8 cellular contexts compared by ENCODE assay signal in genomic region chr2:43222472-43223146, GRCh38. TPM values are rescaled to one million over a fixed set of nuclear protein-coding genes. Genes with fewer than 3 reads are reported as not detected.
DNase-seq lines count a peak whose midpoint lies in the region; ATAC-seq and TF ChIP-seq lines count a peak whose summit lies in the region.

No MANE protein-coding gene starts in this region.

- H3K4me1 ChIP-seq in Panc1 (ENCODE audit: control insufficient read depth, insufficient read depth, low read length) = peaks cover 47% of the 10 kb centered on the region
- H3K4me1 ChIP-seq in endocrine pancreas (ENCODE audit: control insufficient read depth, insufficient read depth, low read length) = peaks cover 16% of the 10 kb centered on the region

- H3K4me3 Mint-ChIP-seq in neural crest cell = peak overlapping the region; percentile 85

- no peaks in the 10 kb centered on the region for H3K27me3 ChIP-seq in Panc1 (ENCODE audit: control insufficient read depth, insufficient read depth, low read length)
- no peaks in the 10 kb centered on the region for H3K27me3 ChIP-seq in endocrine pancreas (ENCODE audit: control insufficient read depth, insufficient read depth, low read length)

- intact Hi-C loops in Panc1 (cut with micrococcal nuclease; ENCODE audit: unreplicated experiment) = loop anchor here (5.0 to 10.0 kb wide), 2 partner anchors 198 to 245 kb away; no protein-coding TSS in a partner anchor

- H3K4me1 Mint-ChIP-seq in neural crest cell = peaks cover 64% of the 10 kb centered on the region

- peak overlapping the region; percentile 91 for H3K27ac ChIP-seq in Panc1 (ENCODE audit: low read length)

- H3K9me3 Mint-ChIP-seq in neural crest cell = no peaks in the 10 kb centered on the region

- DNase-seq in DMS114 treated with DMSO at 0.1 percent for 48 hours (lab: John Stamatoyannopoulos, UW; ENCODE audit: unreplicated experiment) (peak; percentile 41), Panc1 (ENCODE audit: low read depth, low spot score) (no peak), neural crest cell (ENCODE audit: low read depth, low spot score) (no peak), retina (no peak), NK-92 (lab: John Stamatoyannopoulos, UW; ENCODE audit: unreplicated experiment) (no peak), GM19240 (ENCODE audit: insufficient read length, low spot score) (no peak)

- peaks cover 2% of the 10 kb centered on the region for H3K27me3 Mint-ChIP-seq in neural crest cell (ENCODE audit: low read depth)

- BruUV-seq in Panc1 (replicated peaks; lab: Mats Ljungman, UMichigan) = TSS peak; percentile 88

- in situ Hi-C loops in Panc1 (cut with HindIII; ENCODE audit: low pct_unique_long_range_greater_than_20kb, low sequenced_read_pairs) = no loop called here

- POLR2A ChIA-PET in Panc1 (lab: Charles Lee) = interaction anchor here (0.7 to 0.8 kb wide), 2 partner anchors 235 to 359 kb away, joined by 3 to 6 read pairs; no protein-coding TSS in a partner anchor

- no peaks in the 10 kb centered on the region for H3K9me3 ChIP-seq in Panc1 (ENCODE audit: control insufficient read depth, insufficient read depth, low read depth, low read length)
- H3K9me3 ChIP-seq in endocrine pancreas (ENCODE audit: control insufficient read depth, low read length) = no peaks in the 10 kb centered on the region

- H3K9ac ChIP-seq in endocrine pancreas (ENCODE audit: control insufficient read depth, insufficient read depth, low read length) = peak overlapping the region; percentile 30

- H3K36me3 Mint-ChIP-seq in neural crest cell (ENCODE audit: low read depth) = peaks cover 5% of the 10 kb centered on the region

- ATAC-seq in Panc1 = no peak
- no peak for ATAC-seq in GM19023 (IDR thresholded peaks at IDR 0.05; ENCODE audit: unreplicated experiment)

- TF ChIP-seq CTCF in Panc1 (IDR thresholded peaks at IDR 0.05) (no peak), neural crest cell (conservative IDR thresholded peaks at IDR 0.05) (no peak)

- H3K36me3 ChIP-seq in Panc1 (ENCODE audit: control insufficient read depth, insufficient read depth, low read length) = peaks cover 9% of the 10 kb centered on the region; the same call in 1 of the 2 replicates
- no peaks in the 10 kb centered on the region for H3K36me3 ChIP-seq in endocrine pancreas (ENCODE audit: control insufficient read depth, insufficient read depth, low read length)

- H3K27ac Mint-ChIP-seq in neural crest cell (ENCODE audit: unreplicated experiment) = no peak overlapping the region

- peak overlapping the region; percentile 66 to 90 for H3K4me3 ChIP-seq in Panc1 (ENCODE audit: low read depth in 2 of 2, low read length in 2 of 2)
- peak overlapping the region; percentile 62 for H3K4me3 ChIP-seq in endocrine pancreas (ENCODE audit: control insufficient read depth, insufficient read depth, low read length)

- CTCF ChIA-PET in Panc1 (lab: Charles Lee) = interaction anchor here (0.5 to 0.8 kb wide), 3 partner anchors 247 to 411 kb away, joined by 4 to 6 read pairs (median 5); no protein-coding TSS in a partner anchor

RNA-seq across cellular contexts. Expression of gene ZFP36L2, which starts 3.8 kb away (rescaled TPM):
- total RNA-seq in Panc1 (2021; ENCODE audit: unreplicated experiment) = 46.3 TPM
- 29.3 TPM for polyA plus RNA-seq in Panc1 (2012; ENCODE audit: insufficient read length)
- 39.8 and 39.9 TPM in 2 replicates for total RNA-seq in neural crest cell
